In the genomic region with DNA sequence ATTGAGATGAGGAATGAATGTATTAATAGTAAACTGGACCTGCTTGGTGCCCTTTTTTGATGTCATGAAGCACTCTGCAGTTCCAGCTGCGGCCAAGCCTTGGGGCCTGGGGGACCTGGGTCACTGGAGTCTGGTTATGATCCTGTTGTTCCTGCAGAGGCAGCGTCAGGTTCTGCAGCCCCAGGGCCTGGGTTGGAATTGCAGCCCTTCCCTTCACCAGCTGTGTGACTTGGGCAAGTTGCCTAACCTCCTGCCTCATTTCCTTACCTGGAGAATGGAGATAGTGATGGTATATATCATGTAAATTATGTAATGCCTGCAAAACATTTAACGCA, we compare ENCODE assay signal across 12 cellular contexts. TPM values are rescaled to one million over a fixed set of nuclear protein-coding genes. Genes with fewer than 3 reads are reported as not detected.
DNase-seq lines count a peak whose midpoint lies in the region; ATAC-seq, FAIRE-seq and TF ChIP-seq lines count a peak whose summit lies in the region.
"Had no signal": no experiment of that assay in that cellular context is flagged by ENCODE, and none has a peak within 500 bp of the region (broad histone marks: within the 10 kb centered on the region; RNA-seq: fewer than 3 reads in every experiment).

No MANE protein-coding gene starts in this region.

- H3K27me3 ChIP-seq in PC-3 (ENCODE audit: low read length) (no peaks in the 10 kb centered on the region), keratinocyte (ENCODE audit: control insufficient read depth, extremely low read depth, insufficient read depth, low read length) (peaks cover 5% of the 10 kb centered on the region), thyroid gland (no peaks in the 10 kb centered on the region)

- POLR2A ChIA-PET in activated CD4-positive, alpha-beta T cell treated with anti-CD3 and anti-CD28 coated beads, Interleukin-2, amount 10 ng/mL, durations not matched to agents 7 days and 5 days (lab: Charles Lee): interaction anchor here (1.5 kb wide), 1 partner anchor 423 kb away, joined by 6 read pairs; no protein-coding TSS in a partner anchor
- POLR2A ChIA-PET in PC-3 (lab: Charles Lee; ENCODE audit: unreplicated experiment): no interaction called here

- TF ChIP-seq POLR2A in thyroid gland (IDR thresholded peaks at IDR 0.05): no peak

- H3K36me3 ChIP-seq in PC-3 (ENCODE audit: low read depth, low read length) (no peaks in the 10 kb centered on the region), keratinocyte (ENCODE audit: control insufficient read depth in 2 of 2, extremely low read depth in 1 of 2, insufficient read depth in 2 of 2, low read length in 2 of 2) (no peaks in the 10 kb centered on the region), thyroid gland (no peaks in the 10 kb centered on the region)

- no peaks in the 10 kb centered on the region for H3K9me3 Mint-ChIP-seq in activated CD4-positive, alpha-beta T cell treated with anti-CD3 and anti-CD28 coated beads, Interleukin-2, amount 10 ng/mL, durations not matched to agents 7 days and 5 days
- H3K9me3 Mint-ChIP-seq: activated B cell treated with CpG ODN at 0.5 μM for 24 hours, neural crest cell had no signal

- H3K4me3 ChIP-seq in PC-3 (ENCODE audit: low read length): no peak overlapping the region
- H3K4me3 ChIP-seq in keratinocyte (ENCODE audit: control insufficient read depth in 2 of 3, extremely low read depth in 1 of 3, insufficient read depth in 2 of 3, low read depth in 1 of 3, low read length in 3 of 3): no peak overlapping the region
- no peak overlapping the region for H3K4me3 ChIP-seq in thyroid gland (replicated peaks in 1 of 3)

- FAIRE-seq in keratinocyte (lab: Jason Lieb, UNC): peak; percentile 51
- FAIRE-seq: urothelium cell line had no signal

- no peak for TF ChIP-seq CTCF in PC-3 (conservative IDR thresholded peaks at IDR 0.05; ENCODE audit: low read depth, low read length)
- no peak for TF ChIP-seq CTCF in keratinocyte (optimal IDR thresholded peaks at IDR 0.05 in 1 of 3, IDR thresholded peaks at IDR 0.05 in 1 of 3, conservative IDR thresholded peaks at IDR 0.05 in 1 of 3; ENCODE audit: extremely low read depth in 1 of 3, insufficient read depth in 2 of 3, low read length in 3 of 3)
- no peak for TF ChIP-seq CTCF in thyroid gland (IDR thresholded peaks at IDR 0.05)

- no peaks in the 10 kb centered on the region for H3K27me3 Mint-ChIP-seq in activated CD4-positive, alpha-beta T cell treated with anti-CD3 and anti-CD28 coated beads, Interleukin-2, amount 10 ng/mL, durations not matched to agents 7 days and 5 days
- H3K27me3 Mint-ChIP-seq: activated B cell treated with CpG ODN at 0.5 μM for 24 hours had no signal

- H3K9ac ChIP-seq in PC-3 (ENCODE audit: low read length) (no peak overlapping the region), keratinocyte (ENCODE audit: control insufficient read depth, extremely low read depth, insufficient read depth, low read length) (no peak overlapping the region)

- no peaks in the 10 kb centered on the region for H4K20me1 ChIP-seq in PC-3 (ENCODE audit: low read length)
- H4K20me1 ChIP-seq in keratinocyte (ENCODE audit: control insufficient read depth, extremely low read depth, insufficient read depth, low read length): no peaks in the 10 kb centered on the region

- dilution Hi-C loops in keratinocyte (cut with MboI; ENCODE audit: extremely low pct_ligation_motif_present, low sequenced_read_pairs): no loop called here

- H2AFZ ChIP-seq in PC-3 (ENCODE audit: low read length): peak overlapping the region; percentile 66; the same call in 1 of the 2 replicates
- H2AFZ ChIP-seq in keratinocyte (ENCODE audit: control insufficient read depth, low read length): no peak overlapping the region

- peak overlapping the region; percentile 0; the same call in 1 of the 2 replicates for H3K4me2 ChIP-seq in PC-3 (ENCODE audit: low read length)
- no peak overlapping the region for H3K4me2 ChIP-seq in keratinocyte (ENCODE audit: control insufficient read depth, extremely low read depth, insufficient read depth, low read depth, low read length)

- H3K79me2 ChIP-seq in PC-3 (ENCODE audit: low read length) (no peaks in the 10 kb centered on the region), keratinocyte (ENCODE audit: control insufficient read depth, insufficient read depth, low read length) (no peaks in the 10 kb centered on the region)

- CTCF ChIA-PET in activated CD4-positive, alpha-beta T cell treated with anti-CD3 and anti-CD28 coated beads, Interleukin-2, amount 10 ng/mL, durations not matched to agents 7 days and 5 days (lab: Charles Lee): interaction anchor here (0.7 to 2.5 kb wide), 42 partner anchors 9 to 679 kb away, joined by 3 to 34 read pairs (median 4); no protein-coding TSS in a partner anchor
- CTCF ChIA-PET in PC-3 (lab: Charles Lee): interaction anchor here (0.6 to 3.0 kb wide), 6 partner anchors 23 to 431 kb away, joined by 4 to 50 read pairs (median 6); no protein-coding TSS in a partner anchor

- H3K27ac ChIP-seq in PC-3 (ENCODE audit: low read length): no peak overlapping the region
- no peak overlapping the region for H3K27ac ChIP-seq in keratinocyte (ENCODE audit: control insufficient read depth, insufficient read depth, low read length)
- H3K27ac ChIP-seq in thyroid gland: peak overlapping the region in 2 of 3 donors; percentile 32 to 79

- peak; percentile 74 for ATAC-seq in PC-3
- no peak for ATAC-seq in GM21367 (IDR thresholded peaks at IDR 0.05; ENCODE audit: unreplicated experiment)

- no peak overlapping the region for H3K4me3 Mint-ChIP-seq in activated CD4-positive, alpha-beta T cell treated with anti-CD3 and anti-CD28 coated beads, Interleukin-2, amount 10 ng/mL, durations not matched to agents 7 days and 5 days
- H3K4me3 Mint-ChIP-seq: activated naive CD4-positive, alpha-beta T cell treated with anti-CD3 and anti-CD28 coated beads, Interleukin-2, amount 10 ng/mL, durations not matched to agents 7 days and 5 days had no signal

- H3K4me1 ChIP-seq in PC-3 (ENCODE audit: insufficient read depth, low read length) (peaks cover 11% of the 10 kb centered on the region), keratinocyte (ENCODE audit: control insufficient read depth, extremely low read depth, insufficient read depth, low read length) (peaks cover 6% of the 10 kb centered on the region), thyroid gland (peaks cover 4 to 7% of the 10 kb centered on the region in 2 donors)

- H3K9me2 ChIP-seq in PC-3 (replicated peaks; ENCODE audit: low read length): no peaks in the 10 kb centered on the region

- 71 to 83% methylated on average over 3 of the region's 3 CpGs for WGBS in thyroid gland, 2 donors

- H3K9me1 ChIP-seq in keratinocyte (ENCODE audit: control insufficient read depth, extremely low read depth, insufficient read depth, low read length): no peaks in the 10 kb centered on the region

- BruUV-seq in PC-3 (replicated peaks; lab: Mats Ljungman, UMichigan): no TSS peak

- no peaks in the 10 kb centered on the region for H3F3A ChIP-seq in PC-3 (ENCODE audit: low read length, unreplicated experiment)

- no peak for DNase-seq in activated CD4-positive, alpha-beta T cell treated with anti-CD3 and anti-CD28 coated beads, Interleukin-2, amount 10 ng/mL, durations not matched to agents 7 days and 5 days
- no peak for DNase-seq in activated CD4-positive, alpha-beta T cell treated with anti-CD3 and anti-CD28 coated beads, Interleukin-2, amount 50 U/mL, for 1 hour
- DNase-seq in PC-3 (peak; percentile 74), keratinocyte (ENCODE audit: low read depth, low spot score) (no peak), thyroid gland (no peak), RKO (ENCODE audit: low spot score) (no peak)
- no peak for DNase-seq in activated T-cell treated with anti-CD3 and anti-CD28 coated beads, Interleukin-2, amount 50 U/mL, for 1 hour

- H3K4me1 Mint-ChIP-seq in activated CD4-positive, alpha-beta T cell treated with anti-CD3 and anti-CD28 coated beads, Interleukin-2, amount 10 ng/mL, durations not matched to agents 7 days and 5 days: peaks cover 15% of the 10 kb centered on the region

- intact Hi-C loops in PC-3 (cut with micrococcal nuclease): loop anchor here (2.0 to 5.0 kb wide), 5 partner anchors 52 to 426 kb away; a partner anchor contains a TSS
- intact Hi-C loops in thyroid gland (cut with DNase I): loop anchor here (2.0 kb wide), 1 partner anchor 426 kb away; no protein-coding TSS in a partner anchor

- peaks cover 10% of the 10 kb centered on the region for H3K36me3 Mint-ChIP-seq in activated CD4-positive, alpha-beta T cell treated with anti-CD3 and anti-CD28 coated beads, Interleukin-2, amount 10 ng/mL, durations not matched to agents 7 days and 5 days (ENCODE audit: low read depth)

- H3K9me3 ChIP-seq in PC-3 (ENCODE audit: low read length) (no peaks in the 10 kb centered on the region), keratinocyte (ENCODE audit: control insufficient read depth, low read depth, low read length) (no peaks in the 10 kb centered on the region), thyroid gland (no peaks in the 10 kb centered on the region)

- H3K27ac Mint-ChIP-seq in activated CD4-positive, alpha-beta T cell treated with anti-CD3 and anti-CD28 coated beads, Interleukin-2, amount 10 ng/mL, durations not matched to agents 7 days and 5 days: peak overlapping the region; percentile 31
- H3K27ac Mint-ChIP-seq: activated B cell treated with CpG ODN at 0.5 μM for 24 hours had no signal

RNA-seq across cellular contexts. Expression of a gene that starts 9.1 kb away (rescaled TPM):
- total RNA-seq in activated CD4-positive, alpha-beta T cell treated with anti-CD3 and anti-CD28 coated beads, Interleukin-2, amount 10 ng/mL, durations not matched to agents 7 days and 5 days: 100 to 1,000 TPM; 190 to 201 TPM
- 288 and 386 TPM in 2 replicates for total RNA-seq in PC-3 (2014; rRNA removed)
- 231 to 359 TPM (median 273 TPM) in 3 replicates for polyA plus RNA-seq in keratinocyte
- polyA plus RNA-seq in keratinocyte (2011; ENCODE audit: low read depth): 54.8 TPM
- 250 and 373 TPM in 2 replicates for polyA plus RNA-seq in keratinocyte (2011; cell fraction: cytosol; rRNA removed)
- 111 and 123 TPM in 2 replicates for polyA plus RNA-seq in keratinocyte (2011; cell fraction: nucleus; rRNA removed)
- 182 and 202 TPM in 2 replicates for polyA plus RNA-seq in keratinocyte (2012; ENCODE audit: low replicate concordance)
- polyA minus RNA-seq in keratinocyte: 44.7 to 124 TPM (median 120 TPM) in 3 replicates
- 90.0 TPM for polyA minus RNA-seq in keratinocyte (2011; cell fraction: cytosol; rRNA and poly(A)+ RNA removed)
- polyA minus RNA-seq in keratinocyte (2011; cell fraction: nucleus; rRNA and poly(A)+ RNA removed): 15.3 and 30.9 TPM in 2 replicates
- total RNA-seq in thyroid gland: 100 to 1,000 TPM; 201 to 300 (median 256) TPM

Comparison
In these comparisons a context has a peak if more than half of its experiments do, and no peak if none do; other contexts are left out.
1. H3K27ac ChIP-seq: peak in thyroid gland (2 of 3); none in PC-3 (single experiment) and keratinocyte (single experiment).